In genomic region chr9:77019810-77020437, GRCh38 we compare ENCODE assay signal across 13 cellular contexts. TPM values are rescaled to one million over a fixed set of nuclear protein-coding genes. Genes with fewer than 3 reads are reported as not detected.
DNase-seq lines count a peak whose midpoint lies in the region; ATAC-seq and TF ChIP-seq lines count a peak whose summit lies in the region.
"Had no signal": no experiment of that assay in that cellular context is flagged by ENCODE, and none has a peak within 500 bp of the region (broad histone marks: within the 10 kb centered on the region; RNA-seq: fewer than 3 reads in every experiment).

No MANE protein-coding gene starts in this region.

- H3K36me3 Mint-ChIP-seq in neural progenitor cell (no peaks in the 10 kb centered on the region), T-cell (no peaks in the 10 kb centered on the region)

- H2AFZ ChIP-seq in mammary epithelial cell (ENCODE audit: low read depth, low read length) (peak overlapping the region; percentile 64), neural progenitor cell (replicated peaks) (no peak overlapping the region)

- no peaks in the 10 kb centered on the region for H3K9me3 Mint-ChIP-seq in neural progenitor cell
- no peaks in the 10 kb centered on the region for H3K9me3 Mint-ChIP-seq in T-cell

- H3K27ac ChIP-seq in HUES48 (ENCODE audit: low read depth, low read length): no peak overlapping the region
- H3K27ac ChIP-seq in mammary epithelial cell (ENCODE audit: insufficient read depth, low read depth, low read length): no peak overlapping the region
- no peak overlapping the region for H3K27ac ChIP-seq in neural progenitor cell
- H3K27ac ChIP-seq in RWPE1: no peak overlapping the region

- H3K79me2 ChIP-seq in mammary epithelial cell (ENCODE audit: insufficient read depth, low read length): no peaks in the 10 kb centered on the region
- no peaks in the 10 kb centered on the region for H3K79me2 ChIP-seq in neural progenitor cell (ENCODE audit: low read depth)

- H3K9me3 ChIP-seq in HUES48 (ENCODE audit: control insufficient read depth, insufficient read depth, low read length): no peaks in the 10 kb centered on the region
- peaks cover 5% of the 10 kb centered on the region for H3K9me3 ChIP-seq in mammary epithelial cell (replicated peaks; ENCODE audit: insufficient read depth, low read length)
- H3K9me3 ChIP-seq in neural progenitor cell (ENCODE audit: low read depth): no peaks in the 10 kb centered on the region

- POLR2A ChIA-PET in T-cell (lab: Charles Lee) (no interaction called here), RWPE1 (lab: Yijun Ruan, JAX; ENCODE audit: low non-redundant PET) (no interaction called here)

- peaks cover 51% of the 10 kb centered on the region for H3K4me1 Mint-ChIP-seq in neural progenitor cell
- peaks cover 37 to 45% (median 40%) of the 10 kb centered on the region in 3 donors for H3K4me1 Mint-ChIP-seq in T-cell

- WGBS in mammary epithelial cell (ENCODE audit: low coverage, missing lambda C conversion rate): 0% methylated on average over 1 of the region's 73 CpGs

- peaks cover 58% of the 10 kb centered on the region for H3F3A ChIP-seq in neural progenitor cell (ENCODE audit: low read depth)

- intact Hi-C loops in mammary epithelial cell (cut with micrococcal nuclease): no loop called here

- H3K27me3 Mint-ChIP-seq in neural progenitor cell (ENCODE audit: insufficient read depth, low read depth): peaks cover 90% of the 10 kb centered on the region
- peaks cover 58 to 84% of the 10 kb centered on the region in 2 donors for H3K27me3 Mint-ChIP-seq in T-cell

- H3K27me3 ChIP-seq in HUES48 (ENCODE audit: control insufficient read depth, insufficient read depth, low read length): peaks cover 99% of the 10 kb centered on the region
- peaks cover 72% of the 10 kb centered on the region for H3K27me3 ChIP-seq in mammary epithelial cell (ENCODE audit: insufficient read depth, low read length)
- peaks cover 100% of the 10 kb centered on the region for H3K27me3 ChIP-seq in neural progenitor cell

- ATAC-seq in T-cell (replicated peaks in 1 of 4) (no peak), HG02970 (IDR thresholded peaks at IDR 0.05; ENCODE audit: low FRiP score, unreplicated experiment) (no peak)

- H3K4me2 ChIP-seq in mammary epithelial cell (ENCODE audit: insufficient read depth, low read depth, low read length) (peak overlapping the region; percentile 60), neural progenitor cell (peak overlapping the region; percentile 81)

- CTCF ChIA-PET in mammary epithelial cell (lab: Charles Lee; ENCODE audit: low non-redundant PET) (no interaction called here), T-cell (lab: Charles Lee) (no interaction called here), RWPE1 (lab: Yijun Ruan, JAX) (interaction anchor here (0.6 to 1.1 kb wide), 2 partner anchors 10 to 15 kb away, joined by 3 read pairs; no protein-coding TSS in a partner anchor)

- BruUV-seq in mammary epithelial cell (replicated peaks; lab: Mats Ljungman, UMichigan): no TSS peak

- H3K9ac ChIP-seq in HUES48 (ENCODE audit: low read depth, low read length) (no peak overlapping the region), mammary epithelial cell (ENCODE audit: insufficient read depth, low read length) (no peak overlapping the region), neural progenitor cell (no peak overlapping the region)

- H3K27ac Mint-ChIP-seq in neural progenitor cell: no peak overlapping the region
- no peak overlapping the region for H3K27ac Mint-ChIP-seq in T-cell

- H3K4me3 Mint-ChIP-seq in neural progenitor cell: peak overlapping the region; percentile 78
- peak overlapping the region in 1 of 3 donors; percentile 66 for H3K4me3 Mint-ChIP-seq in T-cell

- TF ChIP-seq CTCF in mammary epithelial cell (conservative IDR thresholded peaks at IDR 0.05 in 1 of 2, IDR thresholded peaks at IDR 0.05 in 1 of 2; ENCODE audit: extremely low read depth in 1 of 2, insufficient read depth in 1 of 2, low read depth in 1 of 2, low read length in 2 of 2) (no peak), neural progenitor cell (IDR thresholded peaks at IDR 0.05) (no peak), RWPE1 (conservative IDR thresholded peaks at IDR 0.05; ENCODE audit: low read depth) (no peak)

- H3K36me3 ChIP-seq in HUES48 (ENCODE audit: control insufficient read depth, insufficient read depth, low read length) (no peaks in the 10 kb centered on the region), mammary epithelial cell (ENCODE audit: insufficient read depth, low read length) (no peaks in the 10 kb centered on the region), neural progenitor cell (no peaks in the 10 kb centered on the region)

- H3K4me1 ChIP-seq in HUES48 (ENCODE audit: control insufficient read depth, insufficient read depth, low read length): peaks cover 66% of the 10 kb centered on the region
- H3K4me1 ChIP-seq in mammary epithelial cell (ENCODE audit: insufficient read depth, low read length): peaks cover 19% of the 10 kb centered on the region
- H3K4me1 ChIP-seq in neural progenitor cell: peaks cover 45% of the 10 kb centered on the region

- H3K4me3 ChIP-seq in HUES48 (ENCODE audit: low read depth, low read length) (peak overlapping the region; percentile 65), mammary epithelial cell (replicated peaks in 1 of 3; ENCODE audit: insufficient read depth in 1 of 3, low read depth in 2 of 3, low read length in 3 of 3) (peak overlapping the region in 1 of 3 experiments; percentile 25), neural progenitor cell (peak overlapping the region; percentile 44)

- H4K20me1 ChIP-seq in mammary epithelial cell (ENCODE audit: insufficient read depth, low read length) (peaks cover 4% of the 10 kb centered on the region), neural progenitor cell (ENCODE audit: low read depth) (peaks cover 73% of the 10 kb centered on the region)

- DNase-seq in COLO668 (lab: John Stamatoyannopoulos, UW; ENCODE audit: unreplicated experiment) (peak; percentile 42), mammary epithelial cell (no peak), neural progenitor cell (ENCODE audit: low spot score) (peak; percentile 27), T-cell (no peak), RWPE1 (ENCODE audit: low spot score) (no peak)
- no peak for DNase-seq in activated CD4-positive, CD25-positive, alpha-beta regulatory T cell treated with anti-CD3 and anti-CD28 coated beads, Interleukin-2, amount 50 U/mL, for 72 hours
- DNase-seq: GOT3; NCI-H2171 treated with DMSO at 0.1 percent for 48 hours; stimulated activated CD4-positive, alpha-beta T cell treated with anti-CD3 and anti-CD28 coated beads, Interleukin-2, amount 100 ng/mL, for 24 hours had no signal

- in situ Hi-C loops in mammary epithelial cell (cut with MboI; ENCODE audit: low sequenced_read_pairs in 2 of 2): loop anchor here in 1 of 2 donors (10.0 kb wide), 1 partner anchor 135 kb away; no protein-coding TSS in a partner anchor

- dilution Hi-C loops in mammary epithelial cell (cut with HindIII; ENCODE audit: low sequenced_read_pairs): no loop called here

RNA-seq across cellular contexts. Expression of gene FOXB2, which starts 0.5 kb away (rescaled TPM):
- not detected for total RNA-seq in mammary epithelial cell
- not detected for polyA plus RNA-seq in mammary epithelial cell
- polyA minus RNA-seq in mammary epithelial cell: not detected
- total RNA-seq in neural progenitor cell (ENCODE audit: low replicate concordance): not detected in 2 replicates
- not detected for total RNA-seq in T-cell
- total RNA-seq: myocyte had no signal
- polyA plus RNA-seq: adipose tissue had no signal

Comparison
In these comparisons a context has a peak if more than half of its experiments do, and no peak if none do; other contexts are left out.
1. DNase-seq: peak in COLO668 (single experiment) and neural progenitor cell (single experiment); none in mammary epithelial cell (single experiment), T-cell (0 of 34), RWPE1 (single experiment) and activated CD4-positive, CD25-positive, alpha-beta regulatory T cell treated with anti-CD3 and anti-CD28 coated beads, Interleukin-2, amount 50 U/mL, for 72 hours (single experiment).